Comparison of ENCODE assay signal across 1 cellular context in the genomic region with DNA sequence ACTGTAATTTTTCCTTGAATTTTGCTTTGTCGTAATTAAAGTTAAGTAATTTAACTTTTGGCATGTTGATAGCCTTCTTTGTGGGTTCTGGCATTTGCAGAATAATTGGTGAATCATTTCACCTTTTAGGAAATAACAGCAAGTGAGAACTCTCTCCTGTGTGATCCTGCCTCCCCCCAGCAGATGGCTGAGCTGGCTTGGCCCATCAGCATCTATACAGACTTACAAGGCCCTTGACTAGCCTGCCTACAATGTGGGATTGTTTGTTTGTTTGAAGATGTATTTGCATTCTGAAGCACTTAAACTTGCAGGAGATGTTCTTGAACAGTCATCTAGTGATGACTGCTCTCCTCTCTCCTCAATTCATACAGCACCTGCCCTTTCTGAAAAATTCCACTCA.
TF ChIP-seq lines count a peak whose summit lies in the region.

No MANE protein-coding gene starts in this region.

TF ChIP-seq in HCT116, 20 proteins besides CTCF, POLR2A, EP300 and RAD21 (continued from another document):
- TF ChIP-seq ZNF274 (IDR thresholded peaks at IDR 0.05; ENCODE audit: low read depth, low read length), result no peak
